9 cellular contexts compared by ENCODE assay signal in the genomic region with DNA sequence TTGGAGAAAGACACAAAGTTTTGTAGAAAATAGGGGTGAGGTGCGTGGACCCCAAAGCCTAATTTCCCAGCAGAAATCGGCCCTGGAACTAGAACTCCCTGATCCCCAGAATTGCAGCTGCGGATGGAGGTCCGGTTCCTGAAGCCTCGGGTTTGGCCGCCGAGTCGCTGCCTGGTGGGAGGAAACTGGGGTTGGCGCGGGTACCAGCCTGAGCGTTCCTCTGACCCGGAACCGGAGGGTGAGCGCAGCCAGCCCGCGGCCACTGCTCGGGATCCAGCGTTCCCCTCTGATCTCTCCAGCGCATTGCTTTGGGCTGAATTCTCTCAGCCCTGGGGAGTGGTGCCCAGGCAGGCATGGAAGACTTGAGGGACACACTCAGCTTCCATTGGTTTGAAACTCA. TPM values are rescaled to one million over a fixed set of nuclear protein-coding genes. Genes with fewer than 3 reads are reported as not detected.
DNase-seq lines count a peak whose midpoint lies in the region; ATAC-seq, FAIRE-seq and TF ChIP-seq lines count a peak whose summit lies in the region.
"Had no signal": no experiment of that assay in that cellular context is flagged by ENCODE, and none has a peak within 500 bp of the region (broad histone marks: within the 10 kb centered on the region; RNA-seq: fewer than 3 reads in every experiment).

No MANE protein-coding gene starts in this region.

- H3K27me3 ChIP-seq in WERI-Rb-1 (ENCODE audit: insufficient read depth, low read depth, severe bottlenecking) (no peaks in the 10 kb centered on the region), right atrium auricular region (peaks cover 0 to 13% of the 10 kb centered on the region in 2 donors)

- no peak for ATAC-seq in HG03135 (IDR thresholded peaks at IDR 0.05; ENCODE audit: unreplicated experiment)
- ATAC-seq in GM21825 (IDR thresholded peaks at IDR 0.05; ENCODE audit: unreplicated experiment): no peak

- no peaks in the 10 kb centered on the region for H3K9me3 ChIP-seq in WERI-Rb-1 (ENCODE audit: severe bottlenecking)
- H3K9me3 ChIP-seq in right atrium auricular region: no peaks in the 10 kb centered on the region

- H3K27ac ChIP-seq in WERI-Rb-1 (peak overlapping the region; percentile 96), right atrium auricular region (no peak overlapping the region)

- H3K4me1 Mint-ChIP-seq in progenitor cell of endocrine pancreas (ENCODE audit: low read depth): peaks cover 8% of the 10 kb centered on the region

- no peak overlapping the region for H3K27ac Mint-ChIP-seq in progenitor cell of endocrine pancreas

- H3K36me3 ChIP-seq in WERI-Rb-1 (peaks cover 66% of the 10 kb centered on the region), right atrium auricular region (no peaks in the 10 kb centered on the region)

- no peaks in the 10 kb centered on the region for H3K36me3 Mint-ChIP-seq in progenitor cell of endocrine pancreas (ENCODE audit: insufficient read depth)

- H3K27me3 Mint-ChIP-seq in progenitor cell of endocrine pancreas: peaks cover 52% of the 10 kb centered on the region

- peak overlapping the region; percentile 55 for H3K4me3 ChIP-seq in WERI-Rb-1 (ENCODE audit: low read depth, low read length)
- peak overlapping the region; percentile 22 to 48 for H3K4me3 ChIP-seq in right atrium auricular region

- H3K9me3 Mint-ChIP-seq in progenitor cell of endocrine pancreas (ENCODE audit: low read depth): peaks cover 4% of the 10 kb centered on the region

- H3K4me1 ChIP-seq in right atrium auricular region: peaks cover 0 to 22% of the 10 kb centered on the region in 2 donors

- TF ChIP-seq CTCF in GM20000 (IDR thresholded peaks at IDR 0.05; ENCODE audit: extremely low read depth, missing control alignments) (no peak), WERI-Rb-1 (IDR thresholded peaks at IDR 0.05; ENCODE audit: low read depth, low read length) (no peak), right atrium auricular region (IDR thresholded peaks at IDR 0.05) (no peak), progenitor cell of endocrine pancreas (IDR thresholded peaks at IDR 0.05; ENCODE audit: unreplicated experiment) (no peak)

- DNase-seq in GM20000 (ENCODE audit: low spot score) (peak; percentile 24), WERI-Rb-1 (no peak), right atrium auricular region (ENCODE audit: low spot score) (no peak), progenitor cell of endocrine pancreas (ENCODE audit: low spot score, unreplicated experiment) (peak; percentile 16), GM12891 (ENCODE audit: insufficient read length, low spot score) (no peak), SIG-M5 treated with dmso at 0.1 percent for 504 hours (lab: John Stamatoyannopoulos, UW; ENCODE audit: unreplicated experiment) (no peak)
- DNase-seq: NCI-H2081 had no signal

- no peak for FAIRE-seq in GM12891 (lab: Jason Lieb, UNC)

- H3K4me3 Mint-ChIP-seq in progenitor cell of endocrine pancreas (ENCODE audit: low read depth): peak overlapping the region; percentile 85

- no peak for TF ChIP-seq POLR2A in GM12891 (IDR thresholded peaks at IDR 0.05; ENCODE audit: low read depth, low read length)

TF ChIP-seq in GM12891, 5 proteins besides CTCF, POLR2A, EP300 and RAD21:
- TF ChIP-seq POU2F2 (IDR thresholded peaks at IDR 0.05; ENCODE audit: low read depth, low read length) (no peak), POLR2AphosphoS5 (IDR thresholded peaks at IDR 0.05; ENCODE audit: low read depth, low read length) (no peak), PAX5 (IDR thresholded peaks at IDR 0.05; ENCODE audit: insufficient read depth, low read length, severe bottlenecking) (no peak), TAF1 (IDR thresholded peaks at IDR 0.05; ENCODE audit: low read depth, low read length) (no peak), SPI1 (IDR thresholded peaks at IDR 0.05; ENCODE audit: low read depth, low read length) (no peak)

RNA-seq across cellular contexts. Expression of gene ST6GALNAC5, which starts 1.6 kb away (rescaled TPM):
- total RNA-seq in right atrium auricular region: 1 to 10 TPM; 1.8 to 1.9 TPM
- 9.5 and 13.6 TPM in 2 replicates for total RNA-seq in progenitor cell of endocrine pancreas
- not detected for polyA plus RNA-seq in GM12891 (2012; ENCODE audit: low read depth, missing spikeins)

Comparison
In these comparisons a context has a peak if more than half of its experiments do, and no peak if none do; other contexts are left out.
1. DNase-seq: peak in GM20000 (single experiment) and progenitor cell of endocrine pancreas (single experiment); none in WERI-Rb-1 (single experiment), right atrium auricular region (single experiment), GM12891 (single experiment) and SIG-M5 treated with dmso at 0.1 percent for 504 hours (single experiment).